21 cellular contexts compared by ENCODE assay signal in the genomic region with DNA sequence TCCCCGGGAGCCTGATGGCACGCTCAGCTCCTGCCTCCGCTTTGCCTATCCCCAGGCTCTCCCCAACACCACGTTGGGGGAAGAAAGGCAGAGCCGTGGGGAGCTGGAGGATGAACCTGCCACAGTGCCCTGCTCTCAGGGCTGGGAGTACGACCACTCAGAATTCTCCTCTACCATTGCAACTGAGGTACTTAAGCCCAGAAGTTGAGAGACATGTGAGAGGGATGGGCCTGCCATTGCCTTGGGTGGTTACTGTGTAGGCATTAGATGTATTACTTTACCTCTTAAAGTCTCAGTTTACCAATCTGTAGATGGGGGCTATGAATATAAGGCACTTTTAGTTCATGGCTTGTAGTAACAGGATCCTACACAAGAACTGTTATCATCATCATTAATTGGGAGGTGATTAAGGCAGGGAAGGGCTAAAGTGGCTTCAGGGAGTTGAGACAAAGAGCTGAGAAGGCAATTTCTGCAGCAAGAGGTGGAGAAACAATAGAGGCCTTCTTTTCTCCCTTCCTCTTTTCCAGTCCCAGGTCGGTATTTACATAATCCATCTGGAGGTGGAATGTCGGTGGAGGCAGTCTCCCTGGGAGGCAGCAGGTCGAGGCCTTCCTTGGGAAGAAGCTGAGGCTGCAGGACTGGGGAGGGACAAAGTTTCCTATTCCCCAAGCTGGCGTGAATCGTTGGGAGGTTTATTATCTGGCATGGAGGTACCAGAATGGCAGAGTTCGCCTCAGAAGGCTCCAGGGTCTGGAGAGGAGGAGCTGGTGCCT. TPM values are rescaled to one million over a fixed set of nuclear protein-coding genes. Genes with fewer than 3 reads are reported as not detected.
"Had no signal": no experiment of that assay in that cellular context is flagged by ENCODE, and none has a peak within 500 bp of the region (broad histone marks: within the 10 kb centered on the region; RNA-seq: fewer than 3 reads in every experiment).

No MANE protein-coding gene starts in this region.

- H3K4me3 ChIP-seq: esophagus muscularis mucosa, gastrocnemius medialis, heart right ventricle, right atrium auricular region had no signal

- ATAC-seq: gastrocnemius medialis had no signal

- H3K27me3 ChIP-seq: right atrium auricular region had no signal

- DNase-seq: effector memory CD4-positive, alpha-beta T cell; gastrocnemius medialis; heart right ventricle; hypothalamus; immature natural killer cell; left colon; left ventricle myocardium superior; mesendoderm; naive B cell; nephron progenitor cell; small intestine; stimulated activated CD4-positive, alpha-beta T cell treated with anti-CD3 and anti-CD28 coated beads, Interleukin-12 subunit alpha, Interleukin-12 subunit beta, amount 100 ng/mL, for 4 hours; stimulated activated naive CD4-positive, alpha-beta T cell had no signal

- H3K27ac ChIP-seq: epithelial cell of prostate, esophagus muscularis mucosa, gastrocnemius medialis, neutrophil, right atrium auricular region had no signal

- H3K4me1 ChIP-seq: gastrocnemius medialis, right atrium auricular region had no signal

- H3K9me3 ChIP-seq: esophagus muscularis mucosa, gastrocnemius medialis, heart right ventricle, neutrophil, right atrium auricular region had no signal

- H3K36me3 ChIP-seq: esophagus muscularis mucosa, gastrocnemius medialis, heart right ventricle, neutrophil, right atrium auricular region had no signal

RNA-seq across cellular contexts. Expression of a gene that starts 0.7 kb away (rescaled TPM):
- total RNA-seq: esophagus muscularis mucosa, fibroblast of villous mesenchyme, kidney epithelial cell, left colon, left ventricle myocardium superior, lung microvascular endothelial cell, osteocyte, right atrium auricular region had no signal
- polyA plus RNA-seq: immature natural killer cell had no signal

RNA-seq across cellular contexts. Expression of a gene that starts 9.9 kb away (rescaled TPM):
- total RNA-seq: esophagus muscularis mucosa, fibroblast of villous mesenchyme, lung microvascular endothelial cell had no signal

RNA-seq across cellular contexts. Expression of a gene that starts 55.5 kb away (rescaled TPM):
- total RNA-seq: fibroblast of villous mesenchyme had no signal
- polyA plus RNA-seq: immature natural killer cell had no signal
